In genomic region chr12:103798586-103798985, GRCh38 we compare ENCODE assay signal across 16 cellular contexts.
"Had no signal": no experiment of that assay in that cellular context is flagged by ENCODE, and none has a peak within 500 bp of the region (broad histone marks: within the 10 kb centered on the region; RNA-seq: fewer than 3 reads in every experiment).

No MANE protein-coding gene starts in this region.

- H3K9me3 ChIP-seq: left lung, prostate gland had no signal

- ATAC-seq: left lung, right cardiac atrium, SK-N-SH treated with all-trans-retinoic acid at 6 μM for 48 hours had no signal

- H3K27ac ChIP-seq: prostate gland, skin epidermis had no signal

- H3K4me1 ChIP-seq: prostate gland had no signal

- H3K36me3 ChIP-seq: prostate gland had no signal

- H3K4me3 ChIP-seq: left lung, prostate gland, skin epidermis had no signal

- DNase-seq: activated CD4-positive, alpha-beta T cell treated with anti-CD3 and anti-CD28 coated beads, Interleukin-2, amount 50 U/mL, for 1 hour; activated CD4-positive, CD25-positive, alpha-beta regulatory T cell treated with anti-CD3 and anti-CD28 coated beads, Interleukin-2, amount 50 U/mL, for 72 hours; activated CD8-positive, alpha-beta memory T cell treated with anti-CD3 and anti-CD28 coated beads for 24 hours; activated gamma-delta T cell treated with Interleukin-2 at 50 U/mL for 16 hours; caudate nucleus; foreskin melanocyte; head of caudate nucleus; left lung; right cardiac atrium; stimulated activated CD4-positive, alpha-beta T cell treated with anti-CD3 and anti-CD28 coated beads, Interleukin-15, amount 100 ng/mL, for 24 hours; stimulated activated CD4-positive, alpha-beta T cell treated with anti-CD3 and anti-CD28 coated beads, Interleukin-2, amount 100 ng/mL, for 48 hours; T-helper 1 cell; T1000 had no signal

- H3K27me3 ChIP-seq: left lung had no signal
